Comparison of ENCODE assay signal across 8 cellular contexts in the genomic region with DNA sequence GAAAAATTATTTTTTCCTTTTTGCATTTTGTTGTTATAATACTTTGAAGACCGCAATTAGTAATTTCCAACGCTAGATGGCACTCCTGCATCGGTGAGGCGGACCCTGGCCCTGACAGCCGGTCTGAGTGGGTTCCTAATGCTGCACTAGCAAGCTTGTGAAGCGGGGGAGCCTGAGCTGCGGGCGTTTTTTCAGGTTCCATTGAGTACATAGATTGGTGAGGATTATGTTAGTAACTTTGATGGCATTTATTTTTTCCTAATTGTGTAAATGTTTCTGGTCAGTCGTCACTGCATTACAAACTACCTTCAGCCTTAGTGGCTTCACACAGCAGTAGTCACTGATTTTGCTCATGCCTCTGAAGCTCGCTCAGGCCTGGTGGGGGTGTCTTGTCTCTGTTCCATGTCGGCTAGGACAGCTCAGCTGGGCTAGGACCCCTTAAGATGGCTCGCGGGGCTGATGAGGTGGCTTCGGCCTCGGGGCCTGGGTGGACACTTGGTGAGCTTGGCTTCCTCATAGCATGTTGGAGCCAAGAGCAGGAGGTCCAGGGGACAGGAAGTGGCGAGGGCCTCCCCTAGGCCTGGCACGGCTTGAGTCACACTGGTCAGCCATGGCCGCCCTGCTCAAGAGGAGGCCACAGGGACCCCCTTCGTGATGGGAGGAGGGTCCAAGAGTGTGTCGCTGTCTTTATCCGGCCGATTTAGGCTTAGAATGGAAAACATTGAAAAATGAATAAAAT. TPM values are rescaled to one million over a fixed set of nuclear protein-coding genes. Genes with fewer than 3 reads are reported as not detected.
DNase-seq lines count a peak whose midpoint lies in the region; ATAC-seq, FAIRE-seq and TF ChIP-seq lines count a peak whose summit lies in the region.

No MANE protein-coding gene starts in this region.

- H3K27me3 ChIP-seq in GM23248 (replicated peaks; ENCODE audit: insufficient read depth) (no peaks in the 10 kb centered on the region), GM12878 (replicated peaks in 1 of 2; ENCODE audit: control insufficient read depth in 2 of 2, insufficient read depth in 2 of 2, low read length in 1 of 2) (no peaks in the 10 kb centered on the region), skeletal muscle satellite cell (ENCODE audit: control insufficient read depth, insufficient read depth, low read length) (no peaks in the 10 kb centered on the region)

- no peak overlapping the region for H3K4me3 Mint-ChIP-seq in T-cell

- CTCF ChIA-PET in T-cell (lab: Charles Lee): interaction anchor here (0.7 to 1.9 kb wide), 11 partner anchors 9 to 299 kb away, joined by 3 to 10 read pairs (median 3); no protein-coding TSS in a partner anchor
- CTCF ChIA-PET in GM12878 (lab: Yijun Ruan, JAX): interaction anchor here (0.7 to 2.6 kb wide), 40 partner anchors 9 to 1896 kb away, joined by 3 to 24 read pairs (median 4); a partner anchor contains a TSS

- BruUV-seq in GM12878 (replicated peaks; lab: Mats Ljungman, UMichigan): no TSS peak

- RAD21 ChIA-PET in GM12878 (lab: Charles Lee; ENCODE audit: unreplicated experiment): interaction anchor here (0.6 to 2.1 kb wide), 17 partner anchors 9 to 319 kb away, joined by 3 to 9 read pairs (median 4); a partner anchor contains a TSS

- peaks cover 39% of the 10 kb centered on the region for H3F3A ChIP-seq in GM23248 (ENCODE audit: insufficient read depth)

- TF ChIP-seq POLR2A in GM12878 (IDR thresholded peaks at IDR 0.05; ENCODE audit: low read depth, low read length): no peak

- no peak for TF ChIP-seq EP300 in GM12878 (IDR thresholded peaks at IDR 0.05; ENCODE audit: borderline replicate concordance in 1 of 2, control insufficient read depth in 1 of 2, low read depth in 2 of 2, low read length in 2 of 2)

- POLR2A ChIA-PET in T-cell (lab: Charles Lee): interaction anchor here in 1 of 2 donors (0.6 to 0.7 kb wide), 2 partner anchors 16 to 22 kb away, joined by 3 read pairs; no protein-coding TSS in a partner anchor
- POLR2A ChIA-PET in GM12878 (lab: Charles Lee): no interaction called here

- H3K27ac Mint-ChIP-seq in T-cell: peak overlapping the region; percentile 28 to 58

- TF ChIP-seq CTCF in LNCaP clone FGC (IDR thresholded peaks at IDR 0.05; ENCODE audit: control insufficient read depth, extremely low read depth, insufficient read depth) (peak; percentile 72), GM12878 (IDR thresholded peaks at IDR 0.05 in 2 of 3, conservative IDR thresholded peaks at IDR 0.05 in 1 of 3; ENCODE audit: control insufficient read depth in 2 of 3, extremely low read depth in 1 of 3, insufficient read depth in 1 of 3, low read depth in 3 of 3, low read length in 3 of 3) (peak; percentile 72 to 82 (median 73))

- DNase-seq in NCI-H1436 (lab: John Stamatoyannopoulos, UW) (peak; percentile 47), NCI-H1436 treated with DMSO at 0.1 percent for 48 hours (lab: John Stamatoyannopoulos, UW) (no peak), GM23248 (peak; percentile 77), LNCaP clone FGC (ENCODE audit: low read depth) (no peak), T-cell (peak in 28 of 34 experiments; percentile 12 to 45 (median 34)), GM12878 (ENCODE audit: low read depth, low spot score) (no peak), hippocampal formation (lab: John Stamatoyannopoulos, UW) (peak; percentile 50 to 80)

- intact Hi-C loops in GM12878 (cut with micrococcal nuclease; ENCODE audit: unreplicated experiment): no loop called here

- H3K27ac ChIP-seq in GM23248: peak overlapping the region; percentile 25
- no peak overlapping the region for H3K27ac ChIP-seq in GM12878 (ENCODE audit: control insufficient read depth, insufficient read depth)

- peaks cover 58% of the 10 kb centered on the region for H3K36me3 ChIP-seq in GM23248 (ENCODE audit: low read depth)
- H3K36me3 ChIP-seq in GM12878 (ENCODE audit: control insufficient read depth in 2 of 2, insufficient read depth in 2 of 2, low read length in 1 of 2): peaks cover 12 to 24% of the 10 kb centered on the region in 2 experiments
- peaks cover 69% of the 10 kb centered on the region for H3K36me3 ChIP-seq in skeletal muscle satellite cell (ENCODE audit: insufficient read depth, low read length)

- SMC1A ChIA-PET in GM12878 (lab: Charles Lee; ENCODE audit: uncharacterized antibody, unreplicated experiment): interaction anchor here (0.6 to 1.8 kb wide), 24 partner anchors 10 to 858 kb away, joined by 3 to 9 read pairs (median 4); a partner anchor contains a TSS

- peaks cover 33% of the 10 kb centered on the region for H3K4me1 ChIP-seq in GM23248 (ENCODE audit: insufficient read depth)
- H3K4me1 ChIP-seq in GM12878 (ENCODE audit: control insufficient read depth, insufficient read depth, low read length): no peaks in the 10 kb centered on the region
- H3K4me1 ChIP-seq in skeletal muscle satellite cell (ENCODE audit: control insufficient read depth, insufficient read depth, low read length): peaks cover 43% of the 10 kb centered on the region

- no peaks in the 10 kb centered on the region for H3K9me3 Mint-ChIP-seq in T-cell

- H4K20me1 ChIP-seq in GM23248 (ENCODE audit: insufficient read depth) (no peaks in the 10 kb centered on the region), GM12878 (ENCODE audit: control insufficient read depth, insufficient read depth) (no peaks in the 10 kb centered on the region)

- peak overlapping the region; percentile 12 for H3K4me2 ChIP-seq in GM23248 (ENCODE audit: unreplicated experiment)
- no peak overlapping the region for H3K4me2 ChIP-seq in GM12878 (ENCODE audit: control insufficient read depth, insufficient read depth)
- peak overlapping the region; percentile 54 for H3K4me2 ChIP-seq in skeletal muscle satellite cell (ENCODE audit: low read length)

- no peaks in the 10 kb centered on the region for H3K9me2 ChIP-seq in GM23248 (ENCODE audit: insufficient read depth)

- in situ Hi-C loops in GM23248 (cut with MboI) (no loop called here), GM12878 (cut with MboI) (no loop called here)

- H3K9ac ChIP-seq in GM23248: peak overlapping the region; percentile 35
- no peak overlapping the region for H3K9ac ChIP-seq in GM12878 (ENCODE audit: control insufficient read depth, insufficient read depth, low read length)
- H3K9ac ChIP-seq in skeletal muscle satellite cell (ENCODE audit: low read depth, low read length): peak overlapping the region; percentile 35

- TF ChIP-seq RAD21 in GM12878 (IDR thresholded peaks at IDR 0.05; ENCODE audit: insufficient read depth, low read depth, low read length): peak; percentile 90

- no peaks in the 10 kb centered on the region for H3K9me3 ChIP-seq in GM23248 (ENCODE audit: low read depth)
- H3K9me3 ChIP-seq in GM12878 (replicated peaks; ENCODE audit: control insufficient read depth, insufficient read depth, low read length): no peaks in the 10 kb centered on the region
- H3K9me3 ChIP-seq in skeletal muscle satellite cell (replicated peaks; ENCODE audit: low read length): no peaks in the 10 kb centered on the region

- H3K4me1 Mint-ChIP-seq in T-cell: peaks cover 30 to 36% (median 31%) of the 10 kb centered on the region in 3 donors

- no peaks in the 10 kb centered on the region for H3K27me3 Mint-ChIP-seq in T-cell

- peak; percentile 98 for FAIRE-seq in GM12878 (lab: Jason Lieb, UNC)

- H2AFZ ChIP-seq in GM23248: 0 out of 2 replicates have a peak overlapping the region, but pooled peaks have one; percentile 4
- H2AFZ ChIP-seq in GM12878 (ENCODE audit: control insufficient read depth, low read depth, low read length): no peak overlapping the region

- 45% methylated on average over 22 of the region's 22 CpGs for WGBS in GM23248 (ENCODE audit: low coverage in 1 of 2, low lambda C conversion rate in 2 of 2, missing lambda C conversion rate in 2 of 2), 2 experiments
- WGBS in GM12878 (ENCODE audit: insufficient coverage, insufficient replicate concordance, low lambda C conversion rate, missing lambda C conversion rate): 47% methylated on average over 22 of the region's 22 CpGs

- H3K4me3 ChIP-seq in GM23248 (no peak overlapping the region), LNCaP clone FGC (ENCODE audit: low read depth, low read length) (no peak overlapping the region), GM12878 (no peak overlapping the region), skeletal muscle satellite cell (ENCODE audit: low read length) (peak overlapping the region; percentile 24)

- ATAC-seq in T-cell (replicated peaks in 1 of 4) (peak; percentile 57 to 75 (median 68)), GM12878 (peak; percentile 95)

- H3K36me3 Mint-ChIP-seq in T-cell: peaks cover 53% of the 10 kb centered on the region

- H3K79me2 ChIP-seq in GM23248 (ENCODE audit: insufficient read depth): peaks cover 44% of the 10 kb centered on the region
- H3K79me2 ChIP-seq in GM12878 (ENCODE audit: control insufficient read depth, insufficient read depth, low read length): no peaks in the 10 kb centered on the region; the same call in 1 of the 2 replicates

RNA-seq across cellular contexts. Expression of a gene that starts 25.0 kb away (rescaled TPM):
- 78.5 and 103 TPM in 2 replicates for total RNA-seq in GM23248 (2014; rRNA removed; shearing (Covaris generic))
- polyA plus RNA-seq in GM23248 (2016; fragmentation: Nextera tagmentation; extraction: Ambion mirVana) (44.6 and 49.2 TPM in 2 replicates), GM12878 (2011; rRNA removed) (44.5 and 58.3 TPM in 2 replicates), GM12878 (2014; fragmentation: Illumina TruSeq; extraction: Trizol) (59.2 and 67.2 TPM in 2 replicates), GM12878 (2014; fragmentation: Nextera tagmentation; extraction: Ambion mirVana) (10 to 100 TPM; 11.7 to 24.3 TPM), GM12878 (2014; rRNA removed) (43.9 and 47.0 TPM in 2 replicates), GM12878 (2016; fragmentation: Nextera tagmentation; extraction: Ambion mirVana) (10 to 100 TPM; 38.3 to 41.2 TPM)
- total RNA-seq in T-cell (100 to 1,000 TPM; 104 to 123 (median 114) TPM), GM12878 (2014; rRNA removed) (42.0 and 53.0 TPM in 2 replicates), GM12878 (2014; rRNA removed; fragmentation: Illumina TruSeq; extraction: Trizol) (58.9 and 62.8 TPM in 2 replicates), GM12878 (2021) (38.6 and 39.1 TPM in 2 replicates)
- total RNA-seq in GM12878 (2013; cell fraction: nucleolus; rRNA removed): 108 and 114 TPM in 2 replicates
- 18.9 TPM for polyA plus RNA-seq in GM12878 (2011; ENCODE audit: low read depth)
- 20.4 and 24.8 TPM in 2 replicates for polyA plus RNA-seq in GM12878 (2011; cell fraction: cytosol; rRNA removed)
- 78.2 and 96.2 TPM in 2 replicates for polyA plus RNA-seq in GM12878 (2011; cell fraction: nucleus; rRNA removed)
- 30.0 and 48.1 TPM in 2 replicates for polyA plus RNA-seq in GM12878 (2012)
- 21.5 and 22.9 TPM in 2 replicates for polyA minus RNA-seq in GM12878 (2011; rRNA and poly(A)+ RNA removed)
- 14.2 and 18.8 TPM in 2 replicates for polyA minus RNA-seq in GM12878 (2011; cell fraction: cytosol; rRNA and poly(A)+ RNA removed)
- 43.6 and 49.2 TPM in 2 replicates for polyA minus RNA-seq in GM12878 (2011; cell fraction: nucleus; rRNA and poly(A)+ RNA removed)
- 71.4 and 76.6 TPM in 2 replicates for total RNA-seq in skeletal muscle satellite cell (2012; rRNA removed)

Comparison
In these comparisons a context has a peak if more than half of its experiments do, and no peak if none do; other contexts are left out.
1. DNase-seq: peak in NCI-H1436 (single experiment), GM23248 (single experiment), T-cell (28 of 34) and hippocampal formation (2 of 2); none in NCI-H1436 treated with DMSO at 0.1 percent for 48 hours (single experiment), LNCaP clone FGC (single experiment) and GM12878 (single experiment).